ENCODE assay signal across 1 cellular context in genomic region chr5:150355791-150356190, GRCh38.
TF ChIP-seq lines count a peak whose summit lies in the region.

No MANE protein-coding gene starts in this region.

TF ChIP-seq in HepG2, 621 proteins besides CTCF, POLR2A, EP300 and RAD21:
- TF ChIP-seq, protein P1, sequence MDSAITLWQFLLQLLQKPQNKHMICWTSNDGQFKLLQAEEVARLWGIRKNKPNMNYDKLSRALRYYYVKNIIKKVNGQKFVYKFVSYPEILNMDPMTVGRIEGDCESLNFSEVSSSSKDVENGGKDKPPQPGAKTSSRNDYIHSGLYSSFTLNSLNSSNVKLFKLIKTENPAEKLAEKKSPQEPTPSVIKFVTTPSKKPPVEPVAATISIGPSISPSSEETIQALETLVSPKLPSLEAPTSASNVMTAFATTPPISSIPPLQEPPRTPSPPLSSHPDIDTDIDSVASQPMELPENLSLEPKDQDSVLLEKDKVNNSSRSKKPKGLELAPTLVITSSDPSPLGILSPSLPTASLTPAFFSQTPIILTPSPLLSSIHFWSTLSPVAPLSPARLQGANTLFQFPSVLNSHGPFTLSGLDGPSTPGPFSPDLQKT (CRISPR knock-in tag; IDR thresholded peaks at IDR 0.05; ENCODE audit: borderline replicate concordance) = no peak
- no peak for TF ChIP-seq ZFX (CRISPR knock-in tag; IDR thresholded peaks at IDR 0.05; ENCODE audit: low read depth)
- TF ChIP-seq TRAFD1 (CRISPR knock-in tag; IDR thresholded peaks at IDR 0.05; ENCODE audit: borderline replicate concordance) = no peak
- no peak for TF ChIP-seq SMARCC2 (IDR thresholded peaks at IDR 0.05)
- TF ChIP-seq ZNF788 (CRISPR knock-in tag; IDR thresholded peaks at IDR 0.05; ENCODE audit: borderline replicate concordance) = no peak
